Comparison of ENCODE assay signal across 16 cellular contexts in the genomic region with DNA sequence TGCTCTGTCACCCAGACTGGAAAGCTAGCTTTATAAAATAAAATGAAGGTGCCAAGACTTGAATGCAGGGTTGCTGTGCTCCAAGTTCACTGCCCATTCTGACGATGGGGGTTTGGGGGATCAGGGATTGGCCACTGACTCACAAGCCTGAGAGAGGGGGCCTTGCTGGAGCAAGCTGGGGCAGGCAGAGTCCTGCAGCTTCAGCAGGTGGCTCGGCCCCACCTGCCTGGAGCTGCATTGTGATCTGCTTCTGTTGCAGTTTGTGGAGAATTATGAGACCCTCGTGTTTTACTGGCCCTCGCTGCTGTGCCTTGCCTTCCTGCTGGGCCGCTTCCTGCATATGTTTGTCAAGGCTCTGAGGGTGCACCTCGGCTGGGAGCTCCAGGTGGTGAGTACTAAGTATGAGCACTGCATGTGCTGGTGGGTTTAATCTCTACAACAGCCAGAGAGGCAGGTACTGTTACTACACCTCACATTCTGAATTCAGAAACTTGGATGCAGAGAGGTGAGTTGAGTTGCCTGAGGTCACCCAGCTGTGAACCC. TPM values are rescaled to one million over a fixed set of nuclear protein-coding genes. Genes with fewer than 3 reads are reported as not detected.
DNase-seq lines count a peak whose midpoint lies in the region; ATAC-seq and TF ChIP-seq lines count a peak whose summit lies in the region.
"Had no signal": no experiment of that assay in that cellular context is flagged by ENCODE, and none has a peak within 500 bp of the region (broad histone marks: within the 10 kb centered on the region; RNA-seq: fewer than 3 reads in every experiment).

No MANE protein-coding gene starts in this region.

- ATAC-seq in GM23338 (peak; percentile 73), WTC11 (peak; percentile 81), psoas muscle (no peak)
- ATAC-seq: GM12878, HCT116 had no signal

- TF ChIP-seq CTCF in GM23338 (conservative IDR thresholded peaks at IDR 0.05; ENCODE audit: low read depth in 2 of 2), result no peak
- no peak for TF ChIP-seq CTCF in WTC11 (IDR thresholded peaks at IDR 0.05)
- TF ChIP-seq CTCF in psoas muscle (IDR thresholded peaks at IDR 0.05), result no peak
- no peak for TF ChIP-seq CTCF in Peyer's patch (IDR thresholded peaks at IDR 0.05)

- H2BK120ac ChIP-seq in mesenchymal stem cell (ENCODE audit: low read depth, low read length), result no peak overlapping the region

- no peak overlapping the region for H2BK15ac ChIP-seq in mesenchymal stem cell (ENCODE audit: low read depth, poor library complexity, severe bottlenecking)

- TF ChIP-seq POLR2A in Peyer's patch (IDR thresholded peaks at IDR 0.05), result no peak

- H3K18ac ChIP-seq in mesenchymal stem cell (ENCODE audit: low read depth in 1 of 2, low read length in 2 of 2), result no peak overlapping the region

- H3K9me3 ChIP-seq in mesenchymal stem cell (ENCODE audit: control insufficient read depth, low read length) (no peaks in the 10 kb centered on the region), psoas muscle (no peaks in the 10 kb centered on the region), Peyer's patch (no peaks in the 10 kb centered on the region)

- no peaks in the 10 kb centered on the region for H3K9me3 Mint-ChIP-seq in GM23338
- H3K9me3 Mint-ChIP-seq in WTC11, result no peaks in the 10 kb centered on the region
- H3K9me3 Mint-ChIP-seq: CD4-positive, alpha-beta T cell; IgD-negative memory B cell had no signal

- H3F3A ChIP-seq in GM23338 (replicated peaks; ENCODE audit: low read depth), result no peaks in the 10 kb centered on the region

- H3K4me2 ChIP-seq in GM23338 (peak overlapping the region; percentile 59; the same call in 1 of the 2 replicates), mesenchymal stem cell (ENCODE audit: low read length, poor library complexity, severe bottlenecking) (no peak overlapping the region)

- H3K4me3 ChIP-seq in GM23338 (no peak overlapping the region), mesenchymal stem cell (ENCODE audit: insufficient read depth in 1 of 2, low read depth in 1 of 2, low read length in 2 of 2) (no peak overlapping the region), psoas muscle (no peak overlapping the region), Peyer's patch (no peak overlapping the region)
- H3K4me3 ChIP-seq in Jurkat, Clone E6-1 (ENCODE audit: low read length), result no peak overlapping the region
- H3K4me3 ChIP-seq: BLaER1 treated with 17β-estradiol and CSF1 and Interleukin-3, amounts not matched to agents 10 nM and 100 nM; GM12878 had no signal

- H3K27me3 ChIP-seq in GM23338 (ENCODE audit: insufficient read depth) (no peaks in the 10 kb centered on the region), mesenchymal stem cell (ENCODE audit: control insufficient read depth in 1 of 2, insufficient read depth in 1 of 2, low read length in 2 of 2) (no peaks in the 10 kb centered on the region), psoas muscle (ENCODE audit: insufficient read depth in 3 of 3, low read length in 2 of 3) (no peaks in the 10 kb centered on the region), Peyer's patch (no peaks in the 10 kb centered on the region)
- H3K27me3 ChIP-seq: BLaER1 treated with 17β-estradiol and CSF1 and Interleukin-3, amounts not matched to agents 10 nM and 100 nM had no signal

- peak; percentile 17 for DNase-seq in GM23338 (ENCODE audit: low spot score)
- DNase-seq in Jurkat, Clone E6-1 (ENCODE audit: low read depth, low spot score), result peak; percentile 35
- peak; percentile 23 for DNase-seq in WTC11 (ENCODE audit: low spot score)
- peak; percentile 9 for DNase-seq in iPS DF 19.7 (ENCODE audit: low read depth, low spot score)
- DNase-seq in mesenchymal stem cell, result no peak
- DNase-seq in psoas muscle, result no peak
- no peak for DNase-seq in SIG-M5 treated with dmso at 0.1 percent for 504 hours (lab: John Stamatoyannopoulos, UW; ENCODE audit: unreplicated experiment)
- no peak for DNase-seq in Peyer's patch
- DNase-seq: ACHN; CD4-positive, alpha-beta T cell; DMS79; GOT3 had no signal

- H2AK5ac ChIP-seq in mesenchymal stem cell (ENCODE audit: low read length, severe bottlenecking), result no peak overlapping the region

- 0 out of 3 replicates have a peak overlapping the region, but pooled peaks have one; percentile 18 for H3K4me3 Mint-ChIP-seq in GM23338
- H3K4me3 Mint-ChIP-seq in WTC11, result no peak overlapping the region
- H3K4me3 Mint-ChIP-seq: CD4-positive, alpha-beta T cell; IgD-negative memory B cell had no signal

- H2BK5ac ChIP-seq in mesenchymal stem cell (ENCODE audit: low read depth, low read length, poor library complexity, severe bottlenecking), result no peak overlapping the region

- CTCF ChIA-PET in WTC11 (lab: Charles Lee), result interaction anchor here (1.0 kb wide), 1 partner anchor 11 kb away, joined by 3 read pairs; no protein-coding TSS in a partner anchor

- H3K27me3 Mint-ChIP-seq in GM23338 (ENCODE audit: insufficient read depth, low read depth, poor library complexity) (peaks cover 5% of the 10 kb centered on the region), WTC11 (ENCODE audit: low read depth) (no peaks in the 10 kb centered on the region)
- H3K27me3 Mint-ChIP-seq: CD4-positive, alpha-beta T cell; IgD-negative memory B cell had no signal

- peaks cover 5% of the 10 kb centered on the region for H3K79me1 ChIP-seq in mesenchymal stem cell (replicated peaks; ENCODE audit: low read length, poor library complexity, severe bottlenecking)

- no peak overlapping the region for H3K23ac ChIP-seq in mesenchymal stem cell (ENCODE audit: low read length in 2 of 2)

- no peak overlapping the region for H2BK12ac ChIP-seq in mesenchymal stem cell (ENCODE audit: low read length in 2 of 2)

- peak overlapping the region; percentile 60; the same call in 1 of the 2 replicates for H3K27ac Mint-ChIP-seq in GM23338
- peak overlapping the region; percentile 75 for H3K27ac Mint-ChIP-seq in WTC11
- H3K27ac Mint-ChIP-seq: CD4-positive, alpha-beta T cell; IgD-negative memory B cell had no signal

- H3K36me3 Mint-ChIP-seq in GM23338 (ENCODE audit: low read depth) (peaks cover 49% of the 10 kb centered on the region), WTC11 (peaks cover 30% of the 10 kb centered on the region)

- H2AFZ ChIP-seq in GM23338 (no peak overlapping the region), mesenchymal stem cell (ENCODE audit: low read depth, low read length) (no peak overlapping the region)

- H3K4me1 Mint-ChIP-seq in GM23338 (peaks cover 40% of the 10 kb centered on the region), WTC11 (peaks cover 38% of the 10 kb centered on the region)
- H3K4me1 Mint-ChIP-seq: IgD-negative memory B cell had no signal

- H4K91ac ChIP-seq in mesenchymal stem cell (ENCODE audit: low read length), result no peak overlapping the region

- H3K27ac ChIP-seq in GM23338 (ENCODE audit: low read depth), result peak overlapping the region; percentile 85; the same call in 1 of the 2 replicates
- no peak overlapping the region for H3K27ac ChIP-seq in mesenchymal stem cell (ENCODE audit: low read length, poor library complexity, severe bottlenecking)
- H3K27ac ChIP-seq in psoas muscle, result no peak overlapping the region
- H3K27ac ChIP-seq in Peyer's patch, result no peak overlapping the region
- H3K27ac ChIP-seq: BLaER1 treated with 17β-estradiol and CSF1 and Interleukin-3, amounts not matched to agents 10 nM and 100 nM had no signal

- H3K79me2 ChIP-seq in GM23338 (replicated peaks; ENCODE audit: insufficient read depth), result no peaks in the 10 kb centered on the region; the same call in 1 of the 2 replicates

- peaks cover 36% of the 10 kb centered on the region for H3K4me1 ChIP-seq in GM23338 (ENCODE audit: insufficient read depth)
- peaks cover 3% of the 10 kb centered on the region for H3K4me1 ChIP-seq in mesenchymal stem cell (ENCODE audit: control insufficient read depth, insufficient read depth, low read depth, low read length)
- H3K4me1 ChIP-seq in psoas muscle, result no peaks in the 10 kb centered on the region
- no peaks in the 10 kb centered on the region for H3K4me1 ChIP-seq in Peyer's patch

- no peaks in the 10 kb centered on the region for H4K20me1 ChIP-seq in GM23338 (replicated peaks; ENCODE audit: insufficient read depth)
- H4K20me1 ChIP-seq: BLaER1 treated with 17β-estradiol and CSF1 and Interleukin-3, amounts not matched to agents 10 nM and 100 nM had no signal

- no peak overlapping the region for H3K14ac ChIP-seq in mesenchymal stem cell (ENCODE audit: low read length in 2 of 2)

- no peak overlapping the region for H3K4ac ChIP-seq in mesenchymal stem cell (ENCODE audit: low read depth in 1 of 2, low read length in 2 of 2)

- no peak overlapping the region for H4K8ac ChIP-seq in mesenchymal stem cell (ENCODE audit: low read length)

- no peak overlapping the region for H3K9ac ChIP-seq in mesenchymal stem cell (ENCODE audit: low read length)
- H3K9ac ChIP-seq: BLaER1 treated with 17β-estradiol and CSF1 and Interleukin-3, amounts not matched to agents 10 nM and 100 nM had no signal

- no peaks in the 10 kb centered on the region for H3K9me2 ChIP-seq in GM23338 (ENCODE audit: insufficient read depth)

- H3K36me3 ChIP-seq in GM23338 (ENCODE audit: insufficient read depth), result peaks cover 4% of the 10 kb centered on the region; the same call in 1 of the 2 replicates
- H3K36me3 ChIP-seq in mesenchymal stem cell (ENCODE audit: control insufficient read depth in 1 of 2, insufficient read depth in 2 of 2, low read depth in 1 of 2, low read length in 2 of 2), result peaks cover 23 to 45% of the 10 kb centered on the region in 2 experiments
- peaks cover 0 to 44% of the 10 kb centered on the region in 2 donors for H3K36me3 ChIP-seq in psoas muscle (ENCODE audit: insufficient read depth in 1 of 2, low read depth in 1 of 2)
- peaks cover 0 to 38% (median 0%) of the 10 kb centered on the region in 3 donors for H3K36me3 ChIP-seq in Peyer's patch
- H3K36me3 ChIP-seq: BLaER1 treated with 17β-estradiol and CSF1 and Interleukin-3, amounts not matched to agents 10 nM and 100 nM had no signal

- 46% methylated on average over 5 of the region's 6 CpGs for WGBS in mesenchymal stem cell
- 71 to 82% (median 76%) methylated on average over 6 of the region's 6 CpGs for WGBS in psoas muscle, 3 donors

- intact Hi-C loops in psoas muscle (cut with DNase I), result no loop called here

- POLR2A ChIA-PET in WTC11 (lab: Charles Lee), result interaction anchor here (1.4 kb wide), 1 partner anchor 38 kb away, joined by 4 read pairs; no protein-coding TSS in a partner anchor

TF ChIP-seq in GM23338, 12 proteins besides CTCF, POLR2A, EP300 and RAD21 (continues in another document):
- TF ChIP-seq ZNF114 (CRISPR knock-in tag; IDR thresholded peaks at IDR 0.05) (no peak), JUNB (IDR thresholded peaks at IDR 0.05; ENCODE audit: unreplicated experiment) (no peak)

TF ChIP-seq in WTC11, 78 proteins besides CTCF, POLR2A, EP300 and RAD21 (continues in another document):
- TF ChIP-seq ZNF416 (CRISPR knock-in tag; IDR thresholded peaks at IDR 0.05) (no peak), ZNF396 (CRISPR knock-in tag; IDR thresholded peaks at IDR 0.05; ENCODE audit: borderline replicate concordance) (no peak)

RNA-seq across cellular contexts. Expression of a gene that starts 31.1 kb away (rescaled TPM):
- 3.2 and 7.1 TPM in 2 replicates for total RNA-seq in GM23338 (2014; rRNA removed; shearing (Covaris generic))
- polyA plus RNA-seq in GM23338 (2016; fragmentation: Nextera tagmentation; extraction: Ambion mirVana) (1.7 and 3.9 TPM in 2 replicates), psoas muscle (under 1 TPM; 0.55 to 0.79 (median 0.57) TPM)
- polyA plus RNA-seq in Jurkat, Clone E6-1 (2012; ENCODE audit: insufficient read depth, insufficient read length), result 6.1 TPM
- total RNA-seq in WTC11 (2021) (5.9 to 7.4 TPM (median 6.5 TPM) in 3 replicates), psoas muscle (1 to 10 TPM in 1 of 4 donors, under 1 TPM in 3; 0.60 to 1.6 (median 0.80) TPM), Peyer's patch (10 to 100 TPM in 2 of 4 donors, 1 to 10 TPM in 2; 2.9 to 15.7 (median 8.4) TPM)
- polyA plus RNA-seq in mesenchymal stem cell (2013, experiment 1 of 2), result 0.58 TPM
- polyA plus RNA-seq in mesenchymal stem cell (2013, experiment 2 of 2), result 0.62 TPM
- polyA plus RNA-seq: IgD-negative memory B cell had no signal

Comparison
In these comparisons a context has a peak if more than half of its experiments do, and no peak if none do; other contexts are left out.
1. ATAC-seq: peak in GM23338 (single experiment) and WTC11 (single experiment); none in psoas muscle (0 of 4).
2. DNase-seq: peak in GM23338 (single experiment), Jurkat, Clone E6-1 (single experiment), WTC11 (single experiment) and iPS DF 19.7 (single experiment); none in mesenchymal stem cell (single experiment), psoas muscle (0 of 2), SIG-M5 treated with dmso at 0.1 percent for 504 hours (single experiment) and Peyer's patch (0 of 3).